Comparison of ENCODE assay signal across 28 cellular contexts in genomic region chr11:1001682-1002081, GRCh38. TPM values are rescaled to one million over a fixed set of nuclear protein-coding genes. Genes with fewer than 3 reads are reported as not detected.
DNase-seq lines count a peak whose midpoint lies in the region; ATAC-seq and TF ChIP-seq lines count a peak whose summit lies in the region.
"Had no signal": no experiment of that assay in that cellular context is flagged by ENCODE, and none has a peak within 500 bp of the region (broad histone marks: within the 10 kb centered on the region; RNA-seq: fewer than 3 reads in every experiment).

No MANE protein-coding gene starts in this region.

- H3K27me3 Mint-ChIP-seq in H9 (ENCODE audit: low read depth) (no peaks in the 10 kb centered on the region), endothelial cell (ENCODE audit: unreplicated experiment) (peaks cover 25% of the 10 kb centered on the region)
- H3K27me3 Mint-ChIP-seq: CD4-positive, alpha-beta memory T cell; IgD-negative memory B cell had no signal

- H2BK12ac ChIP-seq in H9 (ENCODE audit: insufficient read length, low read depth, low read length) (no peak overlapping the region), trophoblast cell (ENCODE audit: low read length) (no peak overlapping the region)

- H3K27ac ChIP-seq in BLaER1 = peak overlapping the region; percentile 95
- H3K27ac ChIP-seq in H9 (ENCODE audit: insufficient read length, low read depth, low read length) = no peak overlapping the region
- H3K27ac ChIP-seq in trophoblast cell (ENCODE audit: low read depth, low read length) = no peak overlapping the region
- H3K27ac ChIP-seq: HL-60, PC-9, SJCRH30 had no signal

- H2AFZ ChIP-seq in H9 (ENCODE audit: low read length) = no peak overlapping the region
- no peak overlapping the region for H2AFZ ChIP-seq in trophoblast cell (ENCODE audit: insufficient read depth, low read length, poor library complexity)
- H2AFZ ChIP-seq: PC-9 had no signal

- no CpG with 5 or more reads among the region's 14 CpGs for WGBS in H9 (ENCODE audit: extremely low coverage, insufficient read length, low lambda C conversion rate)
- WGBS in trophoblast cell (ENCODE audit: extremely low coverage, insufficient coverage, insufficient read length) = no CpG with 5 or more reads among the region's 14 CpGs

- H3K4me3 ChIP-seq in BLaER1 (no peak overlapping the region), trophoblast cell (ENCODE audit: low read depth, low read length) (no peak overlapping the region)
- H3K4me3 ChIP-seq: PC-9, SJCRH30 had no signal

- H4K20me1 ChIP-seq in BLaER1 = no peaks in the 10 kb centered on the region
- H4K20me1 ChIP-seq in H9 (ENCODE audit: control insufficient read depth, insufficient read depth, insufficient read length) = no peaks in the 10 kb centered on the region

- no peaks in the 10 kb centered on the region for H3K79me1 ChIP-seq in H9 (ENCODE audit: insufficient read depth, low read depth, low read length, poor library complexity, severe bottlenecking)
- no peaks in the 10 kb centered on the region for H3K79me1 ChIP-seq in trophoblast cell (ENCODE audit: low read length)

- no peaks in the 10 kb centered on the region for H3K79me2 ChIP-seq in H9 (ENCODE audit: insufficient read depth, low read length)
- no peaks in the 10 kb centered on the region for H3K79me2 ChIP-seq in trophoblast cell (ENCODE audit: control insufficient read depth, insufficient read depth, low read length, poor library complexity)

- H3K9ac ChIP-seq in BLaER1 (peak overlapping the region; percentile 60), H9 (ENCODE audit: extremely low read depth, insufficient read length, low read length) (no peak overlapping the region), trophoblast cell (ENCODE audit: low read length) (no peak overlapping the region)

- H3K36me3 ChIP-seq in BLaER1 (peaks cover 66% of the 10 kb centered on the region), trophoblast cell (ENCODE audit: control insufficient read depth in 1 of 2, insufficient read depth in 2 of 2, low read length in 2 of 2) (peaks cover 60 to 70% of the 10 kb centered on the region in 2 experiments)

- peaks cover 10 to 62% (median 53%) of the 10 kb centered on the region in 3 experiments; a peak in 6 of 7 replicates for H3K36me3 Mint-ChIP-seq in H9 (ENCODE audit: insufficient read depth in 1 of 3, low read depth in 3 of 3)
- peaks cover 55% of the 10 kb centered on the region for H3K36me3 Mint-ChIP-seq in endothelial cell (ENCODE audit: low read depth, unreplicated experiment)

- no peak overlapping the region for H4K91ac ChIP-seq in H9 (ENCODE audit: insufficient read length, low read depth, low read length)
- H4K91ac ChIP-seq in trophoblast cell (ENCODE audit: low read depth, low read length) = no peak overlapping the region

- peak overlapping the region in 2 of 3 experiments; percentile 73 to 81; a peak in 4 of 7 replicates for H3K27ac Mint-ChIP-seq in H9
- H3K27ac Mint-ChIP-seq in endothelial cell (ENCODE audit: unreplicated experiment) = no peak overlapping the region

- H3K4ac ChIP-seq in H9 (ENCODE audit: low read depth, low read length) (no peak overlapping the region), trophoblast cell (ENCODE audit: low read depth, low read length) (no peak overlapping the region)

- no peak for DNase-seq in H9
- DNase-seq in endothelial cell (ENCODE audit: low spot score) = no peak
- DNase-seq in trophoblast cell = peak; percentile 63 to 75
- DNase-seq in stimulated activated naive CD4-positive, alpha-beta T cell (lab: John Stamatoyannopoulos, UW) = no peak
- DNase-seq: C1 segment of cervical spinal cord, COR-L47, DMS53, NCI-H1048, NCI-H1417, NCI-H1694, NCI-H2029 treated with DMSO at 0.1 percent for 48 hours, NCI-H446 treated with DMSO at 0.1 percent for 48 hours, NCI-H526, NCI-H82, PC-9, SJCRH30 had no signal

- ATAC-seq in GM18873 (IDR thresholded peaks at IDR 0.05; ENCODE audit: low FRiP score, unreplicated experiment) (no peak), HG03097 (IDR thresholded peaks at IDR 0.05; ENCODE audit: low FRiP score, unreplicated experiment) (no peak)
- ATAC-seq: HCT116, Right ventricle myocardium inferior had no signal

- H4K8ac ChIP-seq in H9 (replicated peaks; ENCODE audit: insufficient read length, low read depth, low read length) (no peak overlapping the region), trophoblast cell (ENCODE audit: low read depth, low read length) (no peak overlapping the region)

- no peak overlapping the region for H4K12ac ChIP-seq in trophoblast cell (ENCODE audit: low read depth, low read length)

- H2BK120ac ChIP-seq in H9 (ENCODE audit: low read depth, low read length, poor library complexity, severe bottlenecking) (no peak overlapping the region), trophoblast cell (ENCODE audit: insufficient read depth, low read length, poor library complexity) (no peak overlapping the region)

- H3K23ac ChIP-seq in H9 (ENCODE audit: insufficient read length, low read depth, low read length) = no peak overlapping the region
- no peak overlapping the region for H3K23ac ChIP-seq in trophoblast cell (ENCODE audit: low read length)

- H2AK5ac ChIP-seq in H9 (ENCODE audit: insufficient read length, low read length) (no peak overlapping the region), trophoblast cell (ENCODE audit: low read length) (no peak overlapping the region)

- H3K23me2 ChIP-seq in H9 (ENCODE audit: insufficient read length, low read depth, low read length, poor library complexity, severe bottlenecking) = no peaks in the 10 kb centered on the region

- H4K5ac ChIP-seq in H9 (ENCODE audit: insufficient read length, low read depth, low read length) = no peak overlapping the region

- H3K18ac ChIP-seq in H9 (ENCODE audit: insufficient read length, low read depth, low read length) (no peak overlapping the region), trophoblast cell (ENCODE audit: low read length) (no peak overlapping the region)

- no peaks in the 10 kb centered on the region for H3K27me3 ChIP-seq in BLaER1
- H3K27me3 ChIP-seq in H9 (ENCODE audit: insufficient read depth, low read length) = no peaks in the 10 kb centered on the region
- no peaks in the 10 kb centered on the region for H3K27me3 ChIP-seq in trophoblast cell (ENCODE audit: insufficient read depth, low read length)
- H3K27me3 ChIP-seq: SJCRH30 had no signal

- H2BK5ac ChIP-seq in H9 (ENCODE audit: insufficient read length, low read length) = no peak overlapping the region
- no peak overlapping the region for H2BK5ac ChIP-seq in trophoblast cell (ENCODE audit: low read depth, low read length, poor library complexity)

- H3K14ac ChIP-seq in H9 (ENCODE audit: insufficient read depth, low read length) = no peak overlapping the region
- H3K14ac ChIP-seq in trophoblast cell (ENCODE audit: low read length) = no peak overlapping the region

- no peak overlapping the region for H2BK20ac ChIP-seq in H9 (ENCODE audit: low read depth, low read length, poor library complexity, severe bottlenecking)

- no peak overlapping the region for H2BK15ac ChIP-seq in H9 (ENCODE audit: low read depth, low read length)

- no peak for TF ChIP-seq CTCF in H9 (conservative IDR thresholded peaks at IDR 0.05)
- no peak for TF ChIP-seq CTCF in endothelial cell (IDR thresholded peaks at IDR 0.05; ENCODE audit: unreplicated experiment)

- no peak overlapping the region for H3K56ac ChIP-seq in H9 (ENCODE audit: insufficient read length, low read depth, low read length)

- H3K4me1 ChIP-seq in BLaER1 (peaks cover 98% of the 10 kb centered on the region), H9 (ENCODE audit: insufficient read depth, low read length) (no peaks in the 10 kb centered on the region), trophoblast cell (ENCODE audit: control insufficient read depth in 1 of 2, insufficient read depth in 2 of 2, low read length in 2 of 2) (no peaks in the 10 kb centered on the region)

- H3K4me1 Mint-ChIP-seq in H9 (0 out of 4 replicates have a peak, but pooled peaks cover 0 to 3% of the 10 kb centered on the region in 2 experiments), endothelial cell (ENCODE audit: unreplicated experiment) (peaks cover 7% of the 10 kb centered on the region)

- peak overlapping the region; percentile 96 for H3K4me2 ChIP-seq in BLaER1
- H3K4me2 ChIP-seq in H9 (ENCODE audit: insufficient read depth, insufficient read length, low read length) = no peak overlapping the region
- no peak overlapping the region for H3K4me2 ChIP-seq in trophoblast cell (ENCODE audit: low read length)
- H3K4me2 ChIP-seq: PC-9 had no signal

- H3K9me3 Mint-ChIP-seq in H9 = no peaks in the 10 kb centered on the region
- no peaks in the 10 kb centered on the region for H3K9me3 Mint-ChIP-seq in endothelial cell (ENCODE audit: unreplicated experiment)
- H3K9me3 Mint-ChIP-seq: CD4-positive, alpha-beta memory T cell; IgD-negative memory B cell had no signal

- H3K9me3 ChIP-seq in BLaER1 = no peaks in the 10 kb centered on the region
- no peaks in the 10 kb centered on the region for H3K9me3 ChIP-seq in H9 (ENCODE audit: control insufficient read depth, low read depth, low read length)
- H3K9me3 ChIP-seq in trophoblast cell (ENCODE audit: insufficient read depth, low read depth, low read length) = peaks cover 6% of the 10 kb centered on the region
- H3K9me3 ChIP-seq: SJCRH30 had no signal

- no peak overlapping the region for H3K4me3 Mint-ChIP-seq in H9
- H3K4me3 Mint-ChIP-seq in endothelial cell (ENCODE audit: unreplicated experiment) = peak overlapping the region; percentile 81
- H3K4me3 Mint-ChIP-seq: CD4-positive, alpha-beta memory T cell; IgD-negative memory B cell had no signal

- no peak overlapping the region for H3T11ph ChIP-seq in H9 (ENCODE audit: low read length)

RNA-seq across cellular contexts. Expression of gene MUC6, which starts 34.8 kb away (rescaled TPM):
- total RNA-seq in H9 (2021) (not detected in 2 replicates), endothelial cell (ENCODE audit: unreplicated experiment) (not detected)
- polyA plus RNA-seq in trophoblast cell (2013) = 0.01 and 0.04 TPM in 2 replicates
- total RNA-seq: A172; CD4-positive, alpha-beta memory T cell; Daoy; H1; Right ventricle myocardium inferior; SJCRH30 had no signal
- polyA plus RNA-seq: AG04450, H1, IgD-negative memory B cell had no signal

Comparison
In these comparisons a context has a peak if more than half of its experiments do, and no peak if none do; other contexts are left out.
1. DNase-seq: peak in trophoblast cell (2 of 2); none in H9 (single experiment), endothelial cell (single experiment) and stimulated activated naive CD4-positive, alpha-beta T cell (0 of 6).